ENCODE assay signal across 21 cellular contexts in the genomic region with DNA sequence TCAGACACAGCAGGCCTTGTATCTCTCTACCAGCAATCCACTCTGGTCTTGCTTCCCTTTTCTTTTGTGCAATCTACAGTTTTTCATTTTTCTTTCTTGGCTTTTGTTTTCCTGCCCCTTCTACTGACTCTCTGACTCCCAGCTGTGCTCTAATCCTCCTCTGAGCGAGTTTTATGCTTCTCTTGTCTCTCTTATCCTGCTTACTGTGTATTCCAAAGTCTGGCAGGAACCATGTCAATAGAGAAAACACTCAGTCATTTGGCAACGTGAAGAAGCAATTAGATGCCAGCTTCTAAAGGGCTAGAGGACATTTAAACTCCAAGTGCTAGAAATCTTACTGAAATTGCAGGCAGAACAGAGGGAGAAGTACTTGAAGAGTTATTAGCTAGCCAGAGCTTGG.
"Had no signal": no experiment of that assay in that cellular context is flagged by ENCODE, and none has a peak within 500 bp of the region (broad histone marks: within the 10 kb centered on the region; RNA-seq: fewer than 3 reads in every experiment).

No MANE protein-coding gene starts in this region.

- H3K4me2 ChIP-seq: hepatocyte had no signal

- H3K4me1 Mint-ChIP-seq: activated naive CD8-positive, alpha-beta T cell treated with anti-CD3 and anti-CD28 coated beads for 36 hours; central memory CD8-positive, alpha-beta T cell; naive thymus-derived CD4-positive, alpha-beta T cell; stimulated activated memory B cell treated with anti-CD40 and anti-IgM and Interleukin-4, amounts not matched to agents 10 μg/mL and 1 μg/mL and 100 μg/mL, for 72 hours had no signal

- H3K27me3 Mint-ChIP-seq: activated naive CD8-positive, alpha-beta T cell treated with anti-CD3 and anti-CD28 coated beads for 36 hours; central memory CD8-positive, alpha-beta T cell; stimulated activated memory B cell treated with anti-CD40 and anti-IgM and Interleukin-4, amounts not matched to agents 10 μg/mL and 1 μg/mL and 100 μg/mL, for 72 hours had no signal

- H3K27ac Mint-ChIP-seq: activated naive CD8-positive, alpha-beta T cell treated with anti-CD3 and anti-CD28 coated beads for 36 hours; activated T-helper 1 cell treated with anti-CD3 and anti-CD28 coated beads, Interleukin-12 subunit alpha, Interleukin-12 subunit beta, Interleukin-2, Interleukin-4 antibody, amounts not matched to agents 30 ng/mL and 10 ng/mL and 1 ng/mL, durations not matched to agents 14 hours and 24 hours and 36 hours; naive thymus-derived CD4-positive, alpha-beta T cell; progenitor cell of endocrine pancreas; stimulated activated memory B cell treated with anti-CD40 and anti-IgM and Interleukin-4, amounts not matched to agents 10 μg/mL and 1 μg/mL and 100 μg/mL, for 72 hours had no signal

- ATAC-seq: activated CD4-positive, CD25-positive, alpha-beta regulatory T cell treated with anti-CD3 and anti-CD28 coated beads, Interleukin-2, amount 50 U/mL, for 24 hours; mucosa of descending colon; naive thymus-derived CD4-positive, alpha-beta T cell; stimulated activated memory B cell treated with anti-CD40 and anti-IgM and Interleukin-4, amounts not matched to agents 10 μg/mL and 1 μg/mL and 100 μg/mL, for 72 hours had no signal

- H3K9me3 Mint-ChIP-seq: activated naive CD8-positive, alpha-beta T cell treated with anti-CD3 and anti-CD28 coated beads for 36 hours; stimulated activated memory B cell treated with anti-CD40 and anti-IgM and Interleukin-4, amounts not matched to agents 10 μg/mL and 1 μg/mL and 100 μg/mL, for 72 hours had no signal

- DNase-seq: activated CD4-positive, alpha-beta T cell treated with anti-CD3 and anti-CD28 coated beads, Interleukin-2, amount 50 U/mL, for 1 hour; activated naive CD8-positive, alpha-beta T cell treated with anti-CD3 and anti-CD28 coated beads for 36 hours; amygdala; brain microvascular endothelial cell; effector CD4-positive, alpha-beta T cell; esophagus squamous epithelium; kidney; left ventricle myocardium inferior; mucosa of descending colon; naive thymus-derived CD4-positive, alpha-beta T cell; nucleus accumbens; stimulated activated CD4-positive, alpha-beta T cell treated with anti-CD3 and anti-CD28 coated beads, Interleukin-2, amount 100 ng/mL, for 48 hours; thyroid gland had no signal

- H3K4me3 Mint-ChIP-seq: activated naive CD8-positive, alpha-beta T cell treated with anti-CD3 and anti-CD28 coated beads for 36 hours; activated T-helper 1 cell treated with anti-CD3 and anti-CD28 coated beads, Interleukin-12 subunit alpha, Interleukin-12 subunit beta, Interleukin-2, Interleukin-4 antibody, amounts not matched to agents 30 ng/mL and 10 ng/mL and 1 ng/mL, durations not matched to agents 14 hours and 24 hours and 36 hours; central memory CD8-positive, alpha-beta T cell; naive thymus-derived CD4-positive, alpha-beta T cell; stimulated activated memory B cell treated with anti-CD40 and anti-IgM and Interleukin-4, amounts not matched to agents 10 μg/mL and 1 μg/mL and 100 μg/mL, for 72 hours had no signal

- H3K9me3 ChIP-seq: esophagus squamous epithelium, mucosa of descending colon, right atrium auricular region, thyroid gland had no signal

- H3K4me3 ChIP-seq: coronary artery, esophagus squamous epithelium, hepatocyte, left ventricle myocardium inferior, mucosa of descending colon, right atrium auricular region, thyroid gland had no signal

- H3K36me3 ChIP-seq: brain microvascular endothelial cell, esophagus squamous epithelium, left ventricle myocardium inferior, right atrium auricular region, thyroid gland had no signal

- H3K36me3 Mint-ChIP-seq: activated naive CD8-positive, alpha-beta T cell treated with anti-CD3 and anti-CD28 coated beads for 36 hours; naive thymus-derived CD4-positive, alpha-beta T cell; stimulated activated memory B cell treated with anti-CD40 and anti-IgM and Interleukin-4, amounts not matched to agents 10 μg/mL and 1 μg/mL and 100 μg/mL, for 72 hours had no signal

- H3K4me1 ChIP-seq: esophagus squamous epithelium, left ventricle myocardium inferior, right atrium auricular region, thyroid gland had no signal

- H3K27me3 ChIP-seq: brain microvascular endothelial cell, esophagus squamous epithelium, hepatocyte, right atrium auricular region, thyroid gland had no signal

- H3K79me2 ChIP-seq: hepatocyte had no signal

- H2AFZ ChIP-seq: hepatocyte had no signal

- H3K27ac ChIP-seq: brain microvascular endothelial cell, coronary artery, esophagus squamous epithelium, hepatocyte, left ventricle myocardium inferior, right atrium auricular region, thyroid gland had no signal
